1 cellular context compared by ENCODE assay signal in the genomic region with DNA sequence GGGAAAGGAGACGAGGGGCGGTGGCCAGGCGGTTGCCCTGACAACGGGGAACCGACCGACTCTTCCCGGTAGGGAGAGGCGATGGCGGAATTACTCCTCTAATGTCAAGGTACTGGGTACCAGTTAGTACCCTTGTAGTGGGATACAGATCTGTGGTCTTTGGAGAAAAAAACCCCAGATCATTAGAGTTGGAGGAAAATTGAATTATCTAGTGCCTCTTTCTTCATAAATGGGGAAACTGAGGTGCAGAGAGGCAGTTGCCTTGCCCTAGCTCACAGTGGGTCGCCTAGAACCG.
TF ChIP-seq lines count a peak whose summit lies in the region.

No MANE protein-coding gene starts in this region.

TF ChIP-seq in WTC11, 78 proteins besides CTCF, POLR2A, EP300 and RAD21 (continued from another document):
- TF ChIP-seq, protein P1, sequence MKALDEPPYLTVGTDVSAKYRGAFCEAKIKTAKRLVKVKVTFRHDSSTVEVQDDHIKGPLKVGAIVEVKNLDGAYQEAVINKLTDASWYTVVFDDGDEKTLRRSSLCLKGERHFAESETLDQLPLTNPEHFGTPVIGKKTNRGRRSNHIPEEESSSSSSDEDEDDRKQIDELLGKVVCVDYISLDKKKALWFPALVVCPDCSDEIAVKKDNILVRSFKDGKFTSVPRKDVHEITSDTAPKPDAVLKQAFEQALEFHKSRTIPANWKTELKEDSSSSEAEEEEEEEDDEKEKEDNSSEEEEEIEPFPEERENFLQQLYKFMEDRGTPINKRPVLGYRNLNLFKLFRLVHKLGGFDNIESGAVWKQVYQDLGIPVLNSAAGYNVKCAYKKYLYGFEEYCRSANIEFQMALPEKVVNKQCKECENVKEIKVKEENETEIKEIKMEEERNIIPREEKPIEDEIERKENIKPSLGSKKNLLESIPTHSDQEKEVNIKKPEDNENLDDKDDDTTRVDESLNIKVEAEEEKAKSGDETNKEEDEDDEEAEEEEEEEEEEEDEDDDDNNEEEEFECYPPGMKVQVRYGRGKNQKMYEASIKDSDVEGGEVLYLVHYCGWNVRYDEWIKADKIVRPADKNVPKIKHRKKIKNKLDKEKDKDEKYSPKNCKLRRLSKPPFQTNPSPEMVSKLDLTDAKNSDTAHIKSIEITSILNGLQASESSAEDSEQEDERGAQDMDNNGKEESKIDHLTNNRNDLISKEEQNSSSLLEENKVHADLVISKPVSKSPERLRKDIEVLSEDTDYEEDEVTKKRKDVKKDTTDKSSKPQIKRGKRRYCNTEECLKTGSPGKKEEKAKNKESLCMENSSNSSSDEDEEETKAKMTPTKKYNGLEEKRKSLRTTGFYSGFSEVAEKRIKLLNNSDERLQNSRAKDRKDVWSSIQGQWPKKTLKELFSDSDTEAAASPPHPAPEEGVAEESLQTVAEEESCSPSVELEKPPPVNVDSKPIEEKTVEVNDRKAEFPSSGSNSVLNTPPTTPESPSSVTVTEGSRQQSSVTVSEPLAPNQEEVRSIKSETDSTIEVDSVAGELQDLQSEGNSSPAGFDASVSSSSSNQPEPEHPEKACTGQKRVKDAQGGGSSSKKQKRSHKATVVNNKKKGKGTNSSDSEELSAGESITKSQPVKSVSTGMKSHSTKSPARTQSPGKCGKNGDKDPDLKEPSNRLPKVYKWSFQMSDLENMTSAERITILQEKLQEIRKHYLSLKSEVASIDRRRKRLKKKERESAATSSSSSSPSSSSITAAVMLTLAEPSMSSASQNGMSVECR (CRISPR knock-in tag; IDR thresholded peaks at IDR 0.05; ENCODE audit: borderline replicate concordance), result no peak
- TF ChIP-seq PRRX2 (CRISPR knock-in tag; IDR thresholded peaks at IDR 0.05), result no peak
- TF ChIP-seq, protein P2, sequence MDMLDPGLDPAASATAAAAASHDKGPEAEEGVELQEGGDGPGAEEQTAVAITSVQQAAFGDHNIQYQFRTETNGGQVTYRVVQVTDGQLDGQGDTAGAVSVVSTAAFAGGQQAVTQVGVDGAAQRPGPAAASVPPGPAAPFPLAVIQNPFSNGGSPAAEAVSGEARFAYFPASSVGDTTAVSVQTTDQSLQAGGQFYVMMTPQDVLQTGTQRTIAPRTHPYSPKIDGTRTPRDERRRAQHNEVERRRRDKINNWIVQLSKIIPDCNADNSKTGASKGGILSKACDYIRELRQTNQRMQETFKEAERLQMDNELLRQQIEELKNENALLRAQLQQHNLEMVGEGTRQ (CRISPR knock-in tag; IDR thresholded peaks at IDR 0.05), result no peak
